In genomic region chr17:77388384-77389306, GRCh38 we compare ENCODE assay signal across 9 cellular contexts.
DNase-seq lines count a peak whose midpoint lies in the region; ATAC-seq and TF ChIP-seq lines count a peak whose summit lies in the region.
"Had no signal": no experiment of that assay in that cellular context is flagged by ENCODE, and none has a peak within 500 bp of the region (broad histone marks: within the 10 kb centered on the region; RNA-seq: fewer than 3 reads in every experiment).

No MANE protein-coding gene starts in this region.

- TF ChIP-seq POLR2A in testis (IDR thresholded peaks at IDR 0.05): no peak

- H3K27ac ChIP-seq in adipose tissue (ENCODE audit: low read depth, low read length) (peak overlapping the region; percentile 68), testis (peak overlapping the region; percentile 75 to 77)

- H3K4me1 ChIP-seq in testis: peaks cover 92% of the 10 kb centered on the region

- 36 to 64% (median 44%) methylated on average over 29 of the region's 29 CpGs for WGBS in adipose tissue, 3 donors
- WGBS in testis, 2 donors: 38 to 51% methylated on average over 26 to 29 of the region's 29 CpGs

- no peak for DNase-seq in activated CD4-positive, alpha-beta T cell treated with anti-CD3 and anti-CD28 coated beads for 36 hours
- DNase-seq in activated CD4-positive, alpha-beta T cell treated with anti-CD3 and anti-CD28 coated beads for 4 hours: no peak
- peak; percentile 54 to 67 for DNase-seq in lung microvascular endothelial cell (ENCODE audit: low read depth in 2 of 2)
- DNase-seq in testis: no peak
- no peak for DNase-seq in NCI-H1092 treated with DMSO at 0.1 percent for 48 hours (lab: John Stamatoyannopoulos, UW)
- DNase-seq in NCI-H345 (lab: John Stamatoyannopoulos, UW): no peak

- no peaks in the 10 kb centered on the region for H3K9me3 Mint-ChIP-seq in activated CD4-positive, alpha-beta T cell treated with anti-CD3 and anti-CD28 coated beads for 36 hours (ENCODE audit: low read depth)

- H3K36me3 ChIP-seq in testis (ENCODE audit: low read depth, missing control alignments): no peaks in the 10 kb centered on the region

- intact Hi-C loops in activated CD4-positive, alpha-beta T cell treated with anti-CD3 and anti-CD28 coated beads for 36 hours (cut with DNase I, micrococcal nuclease): loop anchor here (1.0 to 2.0 kb wide), 2 partner anchors 12 to 14 kb away; no protein-coding TSS in a partner anchor
- intact Hi-C loops in testis (cut with DNase I; ENCODE audit: low total_unique reads): no loop called here

- no peaks in the 10 kb centered on the region for H3K27me3 Mint-ChIP-seq in activated CD4-positive, alpha-beta T cell treated with anti-CD3 and anti-CD28 coated beads for 36 hours

- CTCF ChIA-PET in activated CD4-positive, alpha-beta T cell treated with anti-CD3 and anti-CD28 coated beads for 36 hours (lab: Charles Lee): interaction anchor here (0.9 to 6.6 kb wide), 7 partner anchors 11 to 107 kb away, joined by 3 to 66 read pairs (median 4); no protein-coding TSS in a partner anchor

- ATAC-seq in activated CD4-positive, alpha-beta T cell treated with anti-CD3 and anti-CD28 coated beads for 36 hours: no peak
- no peak for ATAC-seq in HG03439 (IDR thresholded peaks at IDR 0.05; ENCODE audit: unreplicated experiment)
- ATAC-seq: A549 had no signal

- no peak for TF ChIP-seq CTCF in testis (IDR thresholded peaks at IDR 0.05)

- H3K36me3 Mint-ChIP-seq in activated CD4-positive, alpha-beta T cell treated with anti-CD3 and anti-CD28 coated beads for 36 hours (ENCODE audit: low read depth): no peaks in the 10 kb centered on the region

- H3K4me3 ChIP-seq in testis: no peak overlapping the region
- H3K4me3 ChIP-seq: A549 had no signal

- H3K4me3 Mint-ChIP-seq in activated CD4-positive, alpha-beta T cell treated with anti-CD3 and anti-CD28 coated beads for 36 hours: peak overlapping the region; percentile 78

- H3K9me3 ChIP-seq in testis: no peaks in the 10 kb centered on the region
- H3K9me3 ChIP-seq: A549 had no signal

- H3K27me3 ChIP-seq in testis: no peaks in the 10 kb centered on the region

- H3K27ac Mint-ChIP-seq in activated CD4-positive, alpha-beta T cell treated with anti-CD3 and anti-CD28 coated beads for 36 hours: peak overlapping the region; percentile 92

- POLR2A ChIA-PET in activated CD4-positive, alpha-beta T cell treated with anti-CD3 and anti-CD28 coated beads for 36 hours (lab: Charles Lee): interaction anchor here (0.6 to 2.0 kb wide), 4 partner anchors 14 to 570 kb away, joined by 3 to 5 read pairs (median 4); partner anchors contain the start of gene TNRC6C

- H3K4me1 Mint-ChIP-seq in activated CD4-positive, alpha-beta T cell treated with anti-CD3 and anti-CD28 coated beads for 36 hours: peaks cover 78% of the 10 kb centered on the region

Comparison
In these comparisons a context has a peak if more than half of its experiments do, and no peak if none do; other contexts are left out.
1. DNase-seq: peak in lung microvascular endothelial cell (2 of 2); none in activated CD4-positive, alpha-beta T cell treated with anti-CD3 and anti-CD28 coated beads for 36 hours (single experiment), activated CD4-positive, alpha-beta T cell treated with anti-CD3 and anti-CD28 coated beads for 4 hours (0 of 2), testis (single experiment), NCI-H1092 treated with DMSO at 0.1 percent for 48 hours (single experiment) and NCI-H345 (single experiment).